1 cellular context compared by ENCODE assay signal in genomic region chr16:9401173-9401572, GRCh38.
TF ChIP-seq lines count a peak whose summit lies in the region.

No MANE protein-coding gene starts in this region.

TF ChIP-seq in HepG2, 621 proteins besides CTCF, POLR2A, EP300 and RAD21 (continued from another document):
- TF ChIP-seq MTERF4 (CRISPR knock-in tag; IDR thresholded peaks at IDR 0.05), result no peak
- peak; percentile 100 for TF ChIP-seq PLRG1 (conservative IDR thresholded peaks at IDR 0.05)
- TF ChIP-seq FOXA1 (IDR thresholded peaks at IDR 0.05), result peak; percentile 74
- no peak for TF ChIP-seq FOXA1 (CRISPR knock-in tag; IDR thresholded peaks at IDR 0.05)
- TF ChIP-seq KLF12 (CRISPR knock-in tag; IDR thresholded peaks at IDR 0.05; ENCODE audit: borderline replicate concordance), result no peak
- TF ChIP-seq SOX6 (IDR thresholded peaks at IDR 0.05), result peak; percentile 91; the same call in 1 of the 2 replicates
- TF ChIP-seq SOX6 (CRISPR knock-in tag; IDR thresholded peaks at IDR 0.05), result no peak
- TF ChIP-seq KLF13 (CRISPR knock-in tag; IDR thresholded peaks at IDR 0.05), result no peak
- TF ChIP-seq IKZF1 (IDR thresholded peaks at IDR 0.05), result peak; percentile 98
- TF ChIP-seq CREB1 (IDR thresholded peaks at IDR 0.05), result peak; percentile 98
- TF ChIP-seq CREB1 (CRISPR knock-in tag; IDR thresholded peaks at IDR 0.05), result no peak
- TF ChIP-seq NFRKB (IDR thresholded peaks at IDR 0.05), result peak; percentile 52; the same call in 1 of the 2 replicates
- TF ChIP-seq LCORL (IDR thresholded peaks at IDR 0.05), result peak; percentile 71; the same call in 1 of the 2 replicates
- no peak for TF ChIP-seq LCORL (CRISPR knock-in tag; IDR thresholded peaks at IDR 0.05)
- 0 out of 2 replicates have a peak, but pooled peaks have one; percentile 36 for TF ChIP-seq MNT (IDR thresholded peaks at IDR 0.05)
- TF ChIP-seq ZNF274 (CRISPR knock-in tag; IDR thresholded peaks at IDR 0.05), result no peak
